Comparison of ENCODE assay signal across 8 cellular contexts in genomic region chrX:135520022-135520552, GRCh38. TPM values are rescaled to one million over a fixed set of nuclear protein-coding genes. Genes with fewer than 3 reads are reported as not detected.
DNase-seq lines count a peak whose midpoint lies in the region; ATAC-seq and TF ChIP-seq lines count a peak whose summit lies in the region.

No MANE protein-coding gene starts in this region.

- no peaks in the 10 kb centered on the region for H3K36me3 ChIP-seq in breast epithelium

- TF ChIP-seq CTCF in breast epithelium (IDR thresholded peaks at IDR 0.05) = no peak

- H3K27ac ChIP-seq in breast epithelium = peak overlapping the region; percentile 87 to 97

- no peak for TF ChIP-seq POLR2A in breast epithelium (IDR thresholded peaks at IDR 0.05)

- intact Hi-C loops in breast epithelium (cut with DNase I; ENCODE audit: low total_unique reads) = no loop called here

- H3K4me1 ChIP-seq in breast epithelium (no peaks in the 10 kb centered on the region), mononuclear cell (ENCODE audit: insufficient read depth, low read length) (peaks cover 16% of the 10 kb centered on the region)

- peak overlapping the region; percentile 61 to 79 (median 72) for H3K4me3 ChIP-seq in breast epithelium
- peak overlapping the region; percentile 58 for H3K4me3 ChIP-seq in mononuclear cell (ENCODE audit: low read length)

- ATAC-seq in HG03354 (IDR thresholded peaks at IDR 0.05; ENCODE audit: poor library complexity, severe bottlenecking, unreplicated experiment) (peak; percentile 1), GM18868 (IDR thresholded peaks at IDR 0.05; ENCODE audit: unreplicated experiment) (no peak), GM18861 (IDR thresholded peaks at IDR 0.05; ENCODE audit: unreplicated experiment) (no peak)

- DNase-seq in Daoy (ENCODE audit: low read depth) (peak; percentile 2), breast epithelium (ENCODE audit: low spot score in 2 of 2) (no peak), DMS79 treated with DMSO at 0.1 percent for 48 hours (lab: John Stamatoyannopoulos, UW) (no peak), DMS153 treated with DMSO at 0.1 percent for 48 hours (lab: John Stamatoyannopoulos, UW; ENCODE audit: unreplicated experiment) (no peak)

- H3K27me3 ChIP-seq in breast epithelium (peaks cover 0 to under 1% of the 10 kb centered on the region in 2 donors), mononuclear cell (ENCODE audit: insufficient read depth, low read length) (no peaks in the 10 kb centered on the region)

- H3K9me3 ChIP-seq in breast epithelium (no peaks in the 10 kb centered on the region), mononuclear cell (ENCODE audit: low read depth, low read length) (no peaks in the 10 kb centered on the region)

RNA-seq across cellular contexts. Expression of gene INTS6L, which starts 0.4 kb away (rescaled TPM):
- total RNA-seq in Daoy (2014; rRNA removed; shearing (Covaris generic)) = 4.0 and 5.6 TPM in 2 replicates
- total RNA-seq in breast epithelium (10 to 100 TPM in 2 of 3 donors, 1 to 10 TPM in 1; 7.7 to 23.4 (median 12.5) TPM), mononuclear cell (20.8 TPM)
